ENCODE assay signal across 11 cellular contexts in the genomic region with DNA sequence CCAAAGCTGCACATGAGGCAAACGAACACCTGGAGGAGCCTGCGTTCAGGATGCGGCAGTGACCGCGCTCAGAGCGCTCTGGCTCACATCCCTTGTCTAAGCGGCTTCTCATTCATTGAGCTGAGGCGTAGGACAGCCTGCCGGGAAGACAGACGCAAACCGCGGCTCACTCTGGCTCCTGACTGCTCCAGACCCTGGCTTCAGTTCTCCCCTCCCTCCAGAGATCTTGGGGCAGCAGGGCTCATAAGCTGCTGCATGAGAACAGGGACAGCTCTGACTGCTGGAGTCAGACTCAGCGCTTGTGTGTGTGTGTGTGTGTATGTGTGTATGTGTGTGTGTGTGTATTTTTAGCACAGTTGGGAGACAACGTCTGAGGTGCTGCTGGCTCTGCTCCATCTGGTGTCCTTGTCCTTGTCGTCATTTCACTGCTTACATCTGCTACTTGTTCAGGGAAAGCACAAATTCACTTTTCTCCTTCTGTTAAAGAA. TPM values are rescaled to one million over a fixed set of nuclear protein-coding genes. Genes with fewer than 3 reads are reported as not detected.
DNase-seq lines count a peak whose midpoint lies in the region; ATAC-seq, FAIRE-seq and TF ChIP-seq lines count a peak whose summit lies in the region.
"Had no signal": no experiment of that assay in that cellular context is flagged by ENCODE, and none has a peak within 500 bp of the region (broad histone marks: within the 10 kb centered on the region; RNA-seq: fewer than 3 reads in every experiment).

No MANE protein-coding gene starts in this region.

- FAIRE-seq in H54 (lab: Jason Lieb, UNC): no peak

- H3K9me3 ChIP-seq in gastroesophageal sphincter: no peaks in the 10 kb centered on the region
- no peaks in the 10 kb centered on the region for H3K9me3 ChIP-seq in CD8-positive, alpha-beta T cell (ENCODE audit: low read length)
- H3K9me3 ChIP-seq: BLaER1 had no signal

- TF ChIP-seq POLR2A in gastroesophageal sphincter (IDR thresholded peaks at IDR 0.05) (no peak), H54 (IDR thresholded peaks at IDR 0.05; ENCODE audit: low read depth, low read length) (no peak)

- peaks cover 9% of the 10 kb centered on the region for H3K27me3 ChIP-seq in gastroesophageal sphincter
- no peaks in the 10 kb centered on the region for H3K27me3 ChIP-seq in CD8-positive, alpha-beta T cell (ENCODE audit: insufficient read depth, low read length)
- H3K27me3 ChIP-seq: BLaER1 had no signal

- H3K4me3 Mint-ChIP-seq in CD8-positive, alpha-beta T cell: no peak overlapping the region

- POLR2A ChIA-PET in CD8-positive, alpha-beta T cell (lab: Charles Lee): no interaction called here

- no peak overlapping the region for H3K4me3 ChIP-seq in gastroesophageal sphincter
- no peak overlapping the region for H3K4me3 ChIP-seq in CD8-positive, alpha-beta T cell (ENCODE audit: low read depth, low read length)
- H3K4me3 ChIP-seq: BLaER1, skin epidermis had no signal

- DNase-seq in NCI-H748 (lab: John Stamatoyannopoulos, UW; ENCODE audit: unreplicated experiment) (peak; percentile 18), NCI-H748 treated with DMSO at 0.1 percent for 48 hours (lab: John Stamatoyannopoulos, UW) (no peak), SK-N-DZ (ENCODE audit: low spot score) (peak; percentile 32), sciatic nerve (ENCODE audit: low spot score) (no peak), GM13977 (ENCODE audit: low spot score) (no peak), H54 (ENCODE audit: insufficient read length, low spot score) (no peak)
- DNase-seq in CD8-positive, alpha-beta T cell: no peak

- no peaks in the 10 kb centered on the region for H3K36me3 ChIP-seq in gastroesophageal sphincter
- no peaks in the 10 kb centered on the region for H3K36me3 ChIP-seq in CD8-positive, alpha-beta T cell (ENCODE audit: insufficient read depth, low read length)
- H3K36me3 ChIP-seq: BLaER1 had no signal

- no peaks in the 10 kb centered on the region for H3K9me3 Mint-ChIP-seq in CD8-positive, alpha-beta T cell

- peaks cover 58% of the 10 kb centered on the region for H3K27me3 Mint-ChIP-seq in CD8-positive, alpha-beta T cell (ENCODE audit: low read depth)

- H3K36me3 Mint-ChIP-seq in CD8-positive, alpha-beta T cell: no peaks in the 10 kb centered on the region

- in situ Hi-C loops in GM13977 (cut with MboI; ENCODE audit: low pct_unique_long_range_greater_than_20kb, low sequenced_read_pairs, unreplicated experiment): no loop called here

- WGBS in gastroesophageal sphincter (ENCODE audit: low coverage in 1 of 2), 2 donors: 0% methylated on average over 3 to 6 of the region's 15 CpGs

- H3K27ac ChIP-seq in gastroesophageal sphincter: no peak overlapping the region
- no peak overlapping the region for H3K27ac ChIP-seq in CD8-positive, alpha-beta T cell (ENCODE audit: low read depth, low read length)
- H3K27ac ChIP-seq: BLaER1 had no signal

- intact Hi-C loops in sciatic nerve (cut with DNase I): no loop called here
- intact Hi-C loops in CD8-positive, alpha-beta T cell (cut with DNase I, micrococcal nuclease): no loop called here

- no peak for TF ChIP-seq CTCF in gastroesophageal sphincter (IDR thresholded peaks at IDR 0.05)
- no peak for TF ChIP-seq CTCF in GM13977 (IDR thresholded peaks at IDR 0.05; ENCODE audit: extremely low read depth, insufficient read depth, missing control alignments)
- TF ChIP-seq CTCF in CD8-positive, alpha-beta T cell (IDR thresholded peaks at IDR 0.05): no peak

- no peak for TF ChIP-seq EP300 in gastroesophageal sphincter (IDR thresholded peaks at IDR 0.05)

- peak; percentile 25 for ATAC-seq in gastroesophageal sphincter
- ATAC-seq in sciatic nerve: peak; percentile 69
- no peak for ATAC-seq in CD8-positive, alpha-beta T cell

- no peaks in the 10 kb centered on the region for H3K4me1 Mint-ChIP-seq in CD8-positive, alpha-beta T cell (ENCODE audit: low read depth)

- CTCF ChIA-PET in CD8-positive, alpha-beta T cell (lab: Charles Lee): interaction anchor here (1.4 kb wide), 1 partner anchor 1125 kb away, joined by 3 read pairs; no protein-coding TSS in a partner anchor

- H3K4me1 ChIP-seq in gastroesophageal sphincter: peaks cover 0 to 6% (median 0%) of the 10 kb centered on the region in 3 donors
- H3K4me1 ChIP-seq in CD8-positive, alpha-beta T cell (ENCODE audit: insufficient read depth, low read length): no peaks in the 10 kb centered on the region
- H3K4me1 ChIP-seq: BLaER1 had no signal

- no peak overlapping the region for H3K27ac Mint-ChIP-seq in CD8-positive, alpha-beta T cell

RNA-seq across cellular contexts. Expression of a gene that starts 15.8 kb away (rescaled TPM):
- polyA plus RNA-seq in SK-N-DZ (2014; cell fraction: cytosol; rRNA removed): not detected in 2 replicates
- not detected in 2 replicates for polyA plus RNA-seq in SK-N-DZ (2014; cell fraction: nucleus; rRNA removed)
- total RNA-seq in gastroesophageal sphincter (not detected), sciatic nerve (not detected)
- total RNA-seq in CD8-positive, alpha-beta T cell: not detected
- polyA plus RNA-seq: esophagus had no signal

Comparison
In these comparisons a context has a peak if more than half of its experiments do, and no peak if none do; other contexts are left out.
1. DNase-seq: peak in NCI-H748 (single experiment) and SK-N-DZ (single experiment); none in NCI-H748 treated with DMSO at 0.1 percent for 48 hours (single experiment), sciatic nerve (single experiment), GM13977 (single experiment), H54 (single experiment) and CD8-positive, alpha-beta T cell (0 of 7).